ENCODE assay signal across 19 cellular contexts in genomic region chr3:49967307-49967706, GRCh38. TPM values are rescaled to one million over a fixed set of nuclear protein-coding genes. Genes with fewer than 3 reads are reported as not detected.
A peak's percentile ranks its signal among the peaks of the same experiment; 100 is the strongest.
DNase-seq lines count a peak whose midpoint lies in the region; ATAC-seq and TF ChIP-seq lines count a peak whose summit lies in the region.
"Had no signal": no experiment of that assay in that cellular context is flagged by ENCODE, and none has a peak within 500 bp of the region (broad histone marks: within the 10 kb centered on the region; RNA-seq: fewer than 3 reads in every experiment).

No MANE protein-coding gene starts in this region.

- no peaks in the 10 kb centered on the region; the same call in 1 of the 2 replicates for H4K20me1 ChIP-seq in GM23248 (ENCODE audit: insufficient read depth)

- TF ChIP-seq CTCF in progenitor cell of endocrine pancreas (IDR thresholded peaks at IDR 0.05; ENCODE audit: unreplicated experiment): no peak
- TF ChIP-seq CTCF in psoas muscle (IDR thresholded peaks at IDR 0.05): no peak

- peaks cover 13% of the 10 kb centered on the region; the same call in 1 of the 2 replicates for H3F3A ChIP-seq in GM23248 (ENCODE audit: insufficient read depth)

- H3K4me1 Mint-ChIP-seq in progenitor cell of endocrine pancreas (ENCODE audit: low read depth): no peaks in the 10 kb centered on the region
- H3K4me1 Mint-ChIP-seq: activated CD4-positive, alpha-beta T cell treated with anti-CD3 and anti-CD28 coated beads, Interleukin-2, amount 10 ng/mL, durations not matched to agents 24 days and 14 days had no signal

- in situ Hi-C loops in GM23248 (cut with MboI): no loop called here

- DNase-seq in GM23248 (peak; percentile 21), astrocyte of the hippocampus (ENCODE audit: low read depth, low spot score) (peak; percentile 37), globus pallidus (ENCODE audit: low spot score) (peak; percentile 5), progenitor cell of endocrine pancreas (ENCODE audit: low spot score, unreplicated experiment) (no peak), GM19240 (ENCODE audit: insufficient read length, low spot score) (no peak), psoas muscle (no peak), kidney tubule cell (ENCODE audit: low spot score) (no peak), NCI-H146 (lab: John Stamatoyannopoulos, UW) (no peak)
- DNase-seq: activated CD4-positive, alpha-beta T cell treated with anti-CD3 and anti-CD28 coated beads, Interleukin-2, amount 10 ng/mL, durations not matched to agents 24 days and 14 days; activated CD8-positive, alpha-beta memory T cell treated with anti-CD3 and anti-CD28 coated beads, Interleukin-2, amount 50 U/mL, for 4 hours; CD8-positive, alpha-beta T cell; effector CD8-positive, alpha-beta T cell; foreskin fibroblast; left ventricle myocardium inferior; naive B cell; NCI-H1436 treated with DMSO at 0.1 percent for 48 hours; stomach had no signal

- H3K36me3 ChIP-seq in GM23248 (ENCODE audit: low read depth) (peaks cover 20% of the 10 kb centered on the region), psoas muscle (ENCODE audit: insufficient read depth in 1 of 2, low read depth in 1 of 2) (peaks cover 0 to 55% of the 10 kb centered on the region in 2 donors)

- no peaks in the 10 kb centered on the region for H3K9me3 Mint-ChIP-seq in progenitor cell of endocrine pancreas (ENCODE audit: low read depth)
- H3K9me3 Mint-ChIP-seq: activated CD4-positive, alpha-beta T cell treated with anti-CD3 and anti-CD28 coated beads, Interleukin-2, amount 10 ng/mL, durations not matched to agents 24 days and 14 days; CD8-positive, alpha-beta T cell; naive B cell had no signal

- peaks cover 10% of the 10 kb centered on the region; the same call in 1 of the 2 replicates for H3K4me1 ChIP-seq in GM23248 (ENCODE audit: insufficient read depth)
- peaks cover 15% of the 10 kb centered on the region for H3K4me1 ChIP-seq in psoas muscle

- H3K4me3 ChIP-seq in GM23248: no peak overlapping the region
- H3K4me3 ChIP-seq in psoas muscle: no peak overlapping the region
- H3K4me3 ChIP-seq: left ventricle myocardium inferior, stomach, vagina had no signal

- peaks cover 20% of the 10 kb centered on the region for H3K36me3 Mint-ChIP-seq in progenitor cell of endocrine pancreas (ENCODE audit: insufficient read depth)

- peaks cover 88% of the 10 kb centered on the region for H3K79me2 ChIP-seq in GM23248 (ENCODE audit: insufficient read depth)

- WGBS in GM23248 (ENCODE audit: low coverage in 1 of 2, low lambda C conversion rate in 2 of 2, missing lambda C conversion rate in 2 of 2), 2 experiments: 75 to 78% methylated on average over 5 of the region's 5 CpGs
- 62 to 79% (median 69%) methylated on average over 5 of the region's 5 CpGs for WGBS in psoas muscle, 3 donors

- intact Hi-C loops in psoas muscle (cut with DNase I): no loop called here

- H3K27ac Mint-ChIP-seq in progenitor cell of endocrine pancreas: peak overlapping the region; percentile 78
- H3K27ac Mint-ChIP-seq: CD8-positive, alpha-beta T cell had no signal

- H3K27me3 ChIP-seq in GM23248 (replicated peaks; ENCODE audit: insufficient read depth) (no peaks in the 10 kb centered on the region), psoas muscle (ENCODE audit: insufficient read depth in 3 of 3, low read length in 2 of 3) (no peaks in the 10 kb centered on the region)
- H3K27me3 ChIP-seq: stomach, vagina had no signal

- H3K27me3 Mint-ChIP-seq in progenitor cell of endocrine pancreas: no peaks in the 10 kb centered on the region
- H3K27me3 Mint-ChIP-seq: activated CD4-positive, alpha-beta T cell treated with anti-CD3 and anti-CD28 coated beads, Interleukin-2, amount 10 ng/mL, durations not matched to agents 24 days and 14 days; naive B cell had no signal

- H3K9ac ChIP-seq in GM23248: no peak overlapping the region

- no peak for ATAC-seq in psoas muscle
- ATAC-seq: CD8-positive, alpha-beta T cell; Panc1 had no signal

- H3K27ac ChIP-seq in GM23248: no peak overlapping the region
- no peak overlapping the region for H3K27ac ChIP-seq in psoas muscle
- H3K27ac ChIP-seq: left ventricle myocardium inferior, vagina had no signal

- H3K4me2 ChIP-seq in GM23248 (ENCODE audit: unreplicated experiment): no peak overlapping the region

- no peak overlapping the region for H3K4me3 Mint-ChIP-seq in progenitor cell of endocrine pancreas (ENCODE audit: low read depth)
- H3K4me3 Mint-ChIP-seq: activated CD4-positive, alpha-beta T cell treated with anti-CD3 and anti-CD28 coated beads, Interleukin-2, amount 10 ng/mL, durations not matched to agents 24 days and 14 days; CD8-positive, alpha-beta T cell had no signal

- H2AFZ ChIP-seq in GM23248: no peak overlapping the region

- no peaks in the 10 kb centered on the region for H3K9me2 ChIP-seq in GM23248 (ENCODE audit: insufficient read depth)

- no peaks in the 10 kb centered on the region for H3K9me3 ChIP-seq in GM23248 (ENCODE audit: low read depth)
- H3K9me3 ChIP-seq in psoas muscle: no peaks in the 10 kb centered on the region
- H3K9me3 ChIP-seq: left ventricle myocardium inferior, stomach, vagina had no signal

RNA-seq across cellular contexts. Expression of gene RBM6, which starts 27.4 kb away (rescaled TPM):
- total RNA-seq in GM23248 (2014; rRNA removed; shearing (Covaris generic)): 29.8 and 31.8 TPM in 2 replicates
- polyA plus RNA-seq in GM23248 (2016; fragmentation: Nextera tagmentation; extraction: Ambion mirVana): 42.9 and 53.7 TPM in 2 replicates
- 144 and 151 TPM in 2 replicates for total RNA-seq in progenitor cell of endocrine pancreas
- 10 to 100 TPM; 21.6 to 41.0 (median 28.0) TPM for total RNA-seq in psoas muscle
- 10 to 100 TPM; 28.3 to 42.8 (median 31.1) TPM for polyA plus RNA-seq in psoas muscle

RNA-seq across cellular contexts. Expression of gene MON1A, which starts 37.7 kb away (rescaled TPM):
- total RNA-seq in GM23248 (2014; rRNA removed; shearing (Covaris generic)): 15.0 and 16.7 TPM in 2 replicates
- 12.6 and 13.6 TPM in 2 replicates for polyA plus RNA-seq in GM23248 (2016; fragmentation: Nextera tagmentation; extraction: Ambion mirVana)
- total RNA-seq in progenitor cell of endocrine pancreas: 6.4 and 8.8 TPM in 2 replicates
- 10 to 100 TPM; 13.7 to 15.9 (median 15.0) TPM for total RNA-seq in psoas muscle
- 10 to 100 TPM; 19.3 to 37.8 (median 28.3) TPM for polyA plus RNA-seq in psoas muscle

Comparison
In these comparisons a context has a peak if more than half of its experiments do, and no peak if none do; other contexts are left out.
1. DNase-seq: peak in GM23248 (single experiment), astrocyte of the hippocampus (single experiment) and globus pallidus (single experiment); none in progenitor cell of endocrine pancreas (single experiment), GM19240 (single experiment), psoas muscle (0 of 2), kidney tubule cell (single experiment) and NCI-H146 (single experiment).